8 cellular contexts compared by ENCODE assay signal in the genomic region with DNA sequence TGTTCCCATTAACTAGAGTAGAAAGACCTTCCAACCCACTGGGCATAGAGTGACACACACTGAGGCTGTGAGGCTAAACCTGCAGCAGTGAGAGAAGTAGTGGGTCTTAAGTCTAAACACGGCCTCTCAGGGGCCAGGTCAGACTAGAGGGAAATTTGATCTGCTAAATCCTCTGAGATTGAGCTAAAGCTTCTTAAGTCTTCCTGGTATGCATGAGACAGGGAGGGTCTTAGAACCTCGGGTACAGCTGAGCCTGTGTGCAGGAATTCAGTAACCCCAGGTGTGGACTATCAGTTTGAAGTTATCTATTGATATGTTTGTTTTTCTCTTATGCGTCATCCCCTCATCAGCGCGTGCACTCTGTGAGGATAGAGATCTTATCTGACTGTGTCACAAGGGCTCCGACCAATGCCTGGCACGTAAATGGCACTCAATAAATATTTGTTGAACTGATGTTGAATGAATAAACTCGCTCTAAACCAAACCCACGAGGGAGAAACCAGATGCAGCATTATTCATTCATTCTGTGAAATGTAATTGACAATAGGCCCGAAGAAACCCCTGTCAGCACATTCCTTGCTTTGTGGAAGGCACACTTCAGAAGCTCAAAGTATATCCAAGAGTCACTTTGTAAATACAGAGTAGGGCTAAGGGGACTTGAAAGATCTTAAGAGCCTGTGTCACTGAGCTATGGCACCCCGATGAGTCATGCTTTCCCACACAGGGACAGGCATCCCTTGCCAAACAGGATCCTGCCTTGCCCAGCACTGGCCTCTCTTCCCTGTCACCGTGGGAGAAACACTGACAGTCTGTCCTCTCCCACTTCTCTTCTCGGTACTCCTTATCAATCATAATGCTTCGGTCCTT. TPM values are rescaled to one million over a fixed set of nuclear protein-coding genes. Genes with fewer than 3 reads are reported as not detected.
DNase-seq lines count a peak whose midpoint lies in the region; ATAC-seq and TF ChIP-seq lines count a peak whose summit lies in the region.

No MANE protein-coding gene starts in this region.

- TF ChIP-seq CTCF in left ventricle myocardium inferior (IDR thresholded peaks at IDR 0.05; ENCODE audit: borderline replicate concordance) = no peak
- TF ChIP-seq CTCF in thoracic aorta (IDR thresholded peaks at IDR 0.05) = no peak

- H3K27ac ChIP-seq in left ventricle myocardium inferior (replicated peaks) (peak overlapping the region; percentile 30), thoracic aorta (no peak overlapping the region), Karpas-422 (ENCODE audit: low read length) (no peak overlapping the region)

- intact Hi-C loops in left ventricle myocardium inferior (cut with micrococcal nuclease) = no loop called here

- ATAC-seq in thoracic aorta (ENCODE audit: insufficient number of reproducible peaks, low FRiP score, low read depth) (peak; percentile 15), HG03521 (IDR thresholded peaks at IDR 0.05; ENCODE audit: unreplicated experiment) (no peak)

- H3K79me2 ChIP-seq in Karpas-422 (ENCODE audit: low read length) = no peaks in the 10 kb centered on the region

- H3K4me3 ChIP-seq in left ventricle myocardium inferior = no peak overlapping the region
- no peak overlapping the region for H3K4me3 ChIP-seq in thoracic aorta
- H3K4me3 ChIP-seq in Karpas-422 (ENCODE audit: low read length) = no peak overlapping the region

- H4K20me1 ChIP-seq in Karpas-422 (ENCODE audit: insufficient read depth, low read depth, low read length) = no peaks in the 10 kb centered on the region

- H3K36me3 ChIP-seq in left ventricle myocardium inferior (no peaks in the 10 kb centered on the region), thoracic aorta (no peaks in the 10 kb centered on the region), Karpas-422 (ENCODE audit: insufficient read depth, low read length) (no peaks in the 10 kb centered on the region)

- peaks cover 4% of the 10 kb centered on the region for H3K27me3 ChIP-seq in left ventricle myocardium inferior (ENCODE audit: low read depth)
- H3K27me3 ChIP-seq in thoracic aorta (replicated peaks; ENCODE audit: insufficient read depth) = no peaks in the 10 kb centered on the region
- H3K27me3 ChIP-seq in Karpas-422 (ENCODE audit: low read length) = 0 out of 2 replicates have a peak, but pooled peaks cover 4% of the 10 kb centered on the region

- H3K9me3 ChIP-seq in left ventricle myocardium inferior (replicated peaks) = no peaks in the 10 kb centered on the region
- H3K9me3 ChIP-seq in thoracic aorta = no peaks in the 10 kb centered on the region
- H3K9me3 ChIP-seq in Karpas-422 (ENCODE audit: low read length) = no peaks in the 10 kb centered on the region

- no peak overlapping the region for H3K4me2 ChIP-seq in Karpas-422 (ENCODE audit: low read depth, low read length, poor library complexity, severe bottlenecking)

- no peaks in the 10 kb centered on the region for H3K9me2 ChIP-seq in Karpas-422 (replicated peaks; ENCODE audit: insufficient read depth, low read length)

- DNase-seq in HT1080 (ENCODE audit: low read depth) (peak; percentile 73), T1000 (lab: John Stamatoyannopoulos, UW) (peak; percentile 56), left ventricle myocardium inferior (peak; percentile 47), thoracic aorta (ENCODE audit: low spot score) (no peak), T-helper 2 cell (no peak), Karpas-422 (no peak), SKM-1 treated with dmso at 0.1 percent for 144 hours (lab: John Stamatoyannopoulos, UW; ENCODE audit: unreplicated experiment) (no peak)

- H3K4me1 ChIP-seq in left ventricle myocardium inferior (peaks cover 15% of the 10 kb centered on the region), thoracic aorta (ENCODE audit: control insufficient read depth in 1 of 2, low read depth in 2 of 2) (peaks cover 0 to 30% of the 10 kb centered on the region in 2 donors), Karpas-422 (ENCODE audit: low read length) (no peaks in the 10 kb centered on the region; the same call in 1 of the 2 replicates)

- no peak overlapping the region for H2AFZ ChIP-seq in Karpas-422 (ENCODE audit: low read length)

- no peak overlapping the region for H3K9ac ChIP-seq in Karpas-422 (ENCODE audit: low read length)

RNA-seq across cellular contexts. Expression of a gene that starts 21.7 kb away (rescaled TPM):
- 100.0 and 126 TPM in 2 replicates for total RNA-seq in HT1080 (2014; rRNA removed; shearing (Covaris generic))
- 98.3 and 120 TPM in 2 replicates for polyA plus RNA-seq in HT1080 (2015; cell fraction: cytosol; rRNA removed)
- 72.2 and 74.1 TPM in 2 replicates for polyA plus RNA-seq in HT1080 (2015; cell fraction: nucleus; rRNA removed)
- total RNA-seq in left ventricle myocardium inferior (86.1 TPM), thoracic aorta (10 to 100 TPM; 73.9 to 80.8 TPM)
- 67.9 and 104 TPM in 2 replicates for total RNA-seq in Karpas-422 (2014; rRNA removed; shearing (Covaris generic); ENCODE audit: low replicate concordance)

RNA-seq across cellular contexts. Expression of a gene that starts 29.9 kb away (rescaled TPM):
- 10.2 and 17.5 TPM in 2 replicates for total RNA-seq in HT1080 (2014; rRNA removed; shearing (Covaris generic))
- polyA plus RNA-seq in HT1080 (2015; cell fraction: cytosol; rRNA removed) = 11.4 and 12.8 TPM in 2 replicates
- 6.9 and 7.2 TPM in 2 replicates for polyA plus RNA-seq in HT1080 (2015; cell fraction: nucleus; rRNA removed)
- total RNA-seq in left ventricle myocardium inferior (2.0 TPM), thoracic aorta (10 to 100 TPM in 1 of 2 donors, 1 to 10 TPM in 1; 8.7 to 18.8 TPM)
- total RNA-seq in Karpas-422 (2014; rRNA removed; shearing (Covaris generic); ENCODE audit: low replicate concordance) = 0.90 and 1.2 TPM in 2 replicates

Comparison
In these comparisons a context has a peak if more than half of its experiments do, and no peak if none do; other contexts are left out.
1. DNase-seq: peak in HT1080 (single experiment), T1000 (single experiment) and left ventricle myocardium inferior (single experiment); none in thoracic aorta (single experiment), T-helper 2 cell (0 of 5), Karpas-422 (single experiment) and SKM-1 treated with dmso at 0.1 percent for 144 hours (single experiment).